ENCODE assay signal across 8 cellular contexts in genomic region chr1:100039571-100039970, GRCh38.
DNase-seq lines count a peak whose midpoint lies in the region; ATAC-seq and TF ChIP-seq lines count a peak whose summit lies in the region.

No MANE protein-coding gene starts in this region.

- no peaks in the 10 kb centered on the region for H3K36me3 ChIP-seq in H7 (replicated peaks; ENCODE audit: control insufficient read depth, insufficient read depth, low read length)
- H3K36me3 ChIP-seq in SK-N-MC (ENCODE audit: insufficient read depth, low read length) = peaks cover 18% of the 10 kb centered on the region
- H3K36me3 ChIP-seq in fibroblast of lung (ENCODE audit: control insufficient read depth, insufficient read depth, low read length) = no peaks in the 10 kb centered on the region
- H3K36me3 ChIP-seq in sigmoid colon = no peaks in the 10 kb centered on the region

- H3K9me3 ChIP-seq in SK-N-MC (ENCODE audit: low read depth, low read length) = 0 out of 2 replicates have a peak, but pooled peaks cover 4% of the 10 kb centered on the region
- H3K9me3 ChIP-seq in fibroblast of lung (ENCODE audit: control insufficient read depth, insufficient read depth, low read depth, low read length) = no peaks in the 10 kb centered on the region
- no peaks in the 10 kb centered on the region for H3K9me3 ChIP-seq in sigmoid colon

- intact Hi-C loops in sigmoid colon (cut with DNase I) = loop anchor here (2.0 to 5.0 kb wide), 5 partner anchors 93 to 858 kb away; partner anchors contain the start of genes CDC14A, DBT, SASS6 and SLC30A7

- no peak for TF ChIP-seq POLR2A in sigmoid colon (IDR thresholded peaks at IDR 0.05)

- peak overlapping the region; percentile 87 for H3K4me2 ChIP-seq in fibroblast of lung (ENCODE audit: extremely low read depth, insufficient read depth, low read length)

- no peak for TF ChIP-seq EP300 in sigmoid colon (IDR thresholded peaks at IDR 0.05)

- no peaks in the 10 kb centered on the region for H3K27me3 ChIP-seq in H7 (ENCODE audit: control insufficient read depth, insufficient read depth, low read length)
- no peaks in the 10 kb centered on the region for H3K27me3 ChIP-seq in fibroblast of lung (ENCODE audit: control insufficient read depth, insufficient read depth, low read length)
- H3K27me3 ChIP-seq in sigmoid colon = no peaks in the 10 kb centered on the region

- H3K27ac ChIP-seq in SK-N-MC (peak overlapping the region; percentile 93), fibroblast of lung (ENCODE audit: insufficient read depth, low read length) (peak overlapping the region; percentile 99), sigmoid colon (peak overlapping the region; percentile 96 to 99 (median 98))

- H3K4me3 ChIP-seq in H7 (ENCODE audit: insufficient read depth, low read depth, low read length) = peak overlapping the region; percentile 98; the same call in 1 of the 2 replicates
- H3K4me3 ChIP-seq in SK-N-MC = peak overlapping the region; percentile 82
- H3K4me3 ChIP-seq in fibroblast of lung (replicated peaks in 1 of 4; ENCODE audit: control extremely low read depth in 1 of 4, insufficient read depth in 1 of 4, low read depth in 3 of 4, low read length in 4 of 4) = peak overlapping the region; percentile 84 to 98 (median 95)
- H3K4me3 ChIP-seq in sigmoid colon = peak overlapping the region in 3 of 4 donors; percentile 76 to 91 (median 76)

- H3K9ac ChIP-seq in SK-N-MC (ENCODE audit: insufficient read length) (peak overlapping the region; percentile 91), fibroblast of lung (ENCODE audit: insufficient read depth, low read length) (no peak overlapping the region)

- peaks cover 2% of the 10 kb centered on the region for H3K4me1 ChIP-seq in fibroblast of lung (ENCODE audit: control insufficient read depth, extremely low read depth, insufficient read depth, low read length)
- peaks cover 0 to 52% (median 43%) of the 10 kb centered on the region in 4 donors for H3K4me1 ChIP-seq in sigmoid colon

- H4K20me1 ChIP-seq in fibroblast of lung (ENCODE audit: control insufficient read depth, extremely low read depth, insufficient read depth, low read length) = no peaks in the 10 kb centered on the region

- ATAC-seq in GM18867 (IDR thresholded peaks at IDR 0.05; ENCODE audit: unreplicated experiment) (no peak), HG02981 (IDR thresholded peaks at IDR 0.05; ENCODE audit: unreplicated experiment) (no peak), GM21825 (IDR thresholded peaks at IDR 0.05; ENCODE audit: unreplicated experiment) (no peak)

- H3K79me2 ChIP-seq in fibroblast of lung (ENCODE audit: control insufficient read depth, insufficient read depth, low read length) = peaks cover 71% of the 10 kb centered on the region

- no peak overlapping the region for H2AFZ ChIP-seq in fibroblast of lung (ENCODE audit: low read length)

- DNase-seq in H7 (no peak), SK-N-MC (ENCODE audit: low read depth, low spot score) (no peak), fibroblast of lung (ENCODE audit: low read depth in 2 of 2) (peak in 1 of 2 donors; percentile 8), sigmoid colon (no peak)
- DNase-seq in activated CD8-positive, alpha-beta memory T cell treated with anti-CD3 and anti-CD28 coated beads, Interleukin-2, amount 50 U/mL, for 48 hours = no peak

- 4 to 22% methylated on average over 2 of the region's 2 CpGs for WGBS in sigmoid colon, 2 donors

- TF ChIP-seq CTCF in fibroblast of lung (conservative IDR thresholded peaks at IDR 0.05 in 1 of 2, IDR thresholded peaks at IDR 0.05 in 1 of 2; ENCODE audit: low read depth in 1 of 2, low read length in 2 of 2) = no peak
- TF ChIP-seq CTCF in sigmoid colon (IDR thresholded peaks at IDR 0.05) = no peak
